ENCODE assay signal across 14 cellular contexts in the genomic region with DNA sequence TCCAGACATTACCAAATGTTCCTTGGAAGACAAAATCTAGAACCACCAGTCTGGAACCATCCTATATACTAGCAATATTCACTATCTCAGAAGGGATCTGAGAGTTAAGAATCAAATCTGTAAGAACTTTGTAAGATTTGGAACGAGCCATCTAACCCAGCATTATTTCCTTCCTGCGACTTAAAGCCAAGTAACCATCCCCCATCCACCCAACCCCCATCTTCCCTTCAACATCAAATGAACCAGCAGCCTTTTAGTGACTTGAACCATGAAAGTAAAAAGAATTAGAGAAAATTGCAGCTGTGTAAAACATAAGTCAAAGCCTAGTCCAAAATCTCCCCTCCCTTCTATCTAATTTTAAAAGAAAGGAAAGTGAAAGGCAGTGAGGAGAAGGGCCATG. TPM values are rescaled to one million over a fixed set of nuclear protein-coding genes. Genes with fewer than 3 reads are reported as not detected.
"Had no signal": no experiment of that assay in that cellular context is flagged by ENCODE, and none has a peak within 500 bp of the region (broad histone marks: within the 10 kb centered on the region; RNA-seq: fewer than 3 reads in every experiment).

No MANE protein-coding gene starts in this region.

- H3K27ac Mint-ChIP-seq: activated B cell treated with CpG ODN at 0.5 μM for 24 hours, nephron progenitor cell had no signal

- H3K4me1 Mint-ChIP-seq: activated B cell treated with CpG ODN at 0.5 μM for 24 hours had no signal

- ATAC-seq: activated T-cell treated with anti-CD3 and anti-CD28 coated beads, Interleukin-2, amount 50 U/mL, for 4 hours; body of pancreas; foreskin keratinocyte had no signal

- H3K36me3 ChIP-seq: left lung had no signal

- H3K27me3 ChIP-seq: body of pancreas, foreskin keratinocyte, left lung had no signal

- H3K27ac ChIP-seq: body of pancreas, foreskin keratinocyte, left lung had no signal

- H3K4me3 ChIP-seq: body of pancreas, left lung had no signal

- H3K9me3 ChIP-seq: body of pancreas, left lung had no signal

- H3K27me3 Mint-ChIP-seq: activated B cell treated with CpG ODN at 0.5 μM for 24 hours had no signal

- H3K9me3 Mint-ChIP-seq: activated B cell treated with CpG ODN at 0.5 μM for 24 hours; activated T-cell treated with anti-CD3 and anti-CD28 coated beads, Interleukin-2, amount 50 U/mL, for 4 hours had no signal

- DNase-seq: activated B cell treated with CpG ODN at 0.5 μM for 24 hours; activated CD4-positive, alpha-beta T cell treated with anti-CD3 and anti-CD28 coated beads for 4 hours; activated CD8-positive, alpha-beta memory T cell treated with anti-CD3 and anti-CD28 coated beads, Interleukin-2, amount 50 U/mL, for 4 hours; activated effector memory CD4-positive, alpha-beta T cell treated with Interleukin-2 at 50 U/mL for 16 hours; activated naive CD4-positive, alpha-beta T cell treated with anti-CD3 and anti-CD28 coated beads, Interleukin-2, amount 50 U/mL, for 16 hours; activated T-cell treated with anti-CD3 and anti-CD28 coated beads, Interleukin-2, amount 50 U/mL, for 4 hours; body of pancreas; glutamatergic neuron; left lung; midbrain; nephron progenitor cell; nucleus accumbens had no signal

- H3K4me3 Mint-ChIP-seq: activated B cell treated with CpG ODN at 0.5 μM for 24 hours; activated T-cell treated with anti-CD3 and anti-CD28 coated beads, Interleukin-2, amount 50 U/mL, for 4 hours; nephron progenitor cell had no signal

RNA-seq across cellular contexts. Expression of a gene that starts 15.6 kb away (rescaled TPM):
- total RNA-seq: lung microvascular endothelial cell had no signal
